16 cellular contexts compared by ENCODE assay signal in the genomic region with DNA sequence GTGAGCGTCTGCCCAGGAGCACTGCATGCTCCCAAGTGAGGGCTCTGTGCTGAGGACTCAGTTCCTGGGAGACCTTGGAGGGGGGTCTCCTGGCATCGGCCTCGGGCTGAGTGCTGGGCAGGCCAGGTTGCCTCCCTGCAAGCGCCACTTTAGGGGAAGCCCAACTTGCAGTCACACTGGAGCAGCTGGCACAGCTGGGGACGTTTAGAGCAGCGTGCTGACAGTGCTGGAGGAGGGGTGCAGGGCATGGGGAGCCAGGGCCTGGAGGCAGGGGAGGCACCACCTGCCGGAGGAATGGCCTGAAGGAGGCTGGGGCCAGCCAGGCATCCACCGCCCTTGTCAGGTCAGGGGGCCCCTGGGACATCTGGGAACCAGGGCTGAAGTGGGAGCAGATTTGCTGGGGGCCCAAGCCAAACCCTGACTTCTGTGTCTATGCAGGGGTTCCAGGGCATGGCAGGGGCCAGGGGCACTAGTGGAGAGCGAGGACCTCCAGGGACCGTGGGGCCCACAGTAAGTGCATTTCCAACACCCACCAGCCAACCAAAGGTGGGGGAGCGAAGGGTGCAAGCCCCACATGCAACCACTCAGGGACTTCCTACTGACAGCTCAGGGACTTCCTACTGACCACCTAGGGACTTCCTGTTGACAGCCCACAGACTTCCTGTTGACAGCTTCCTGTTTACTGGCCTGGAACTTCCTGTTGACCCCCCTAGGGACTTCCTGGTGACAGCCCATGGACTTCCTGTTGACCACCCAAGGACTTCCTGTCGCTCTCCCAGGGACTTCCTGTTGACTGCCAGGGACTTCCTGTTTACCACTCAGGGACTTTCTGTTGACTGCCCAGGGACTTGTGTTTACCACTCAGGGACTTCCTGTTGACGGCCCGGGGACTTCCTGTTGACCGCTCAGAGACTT. TPM values are rescaled to one million over a fixed set of nuclear protein-coding genes. Genes with fewer than 3 reads are reported as not detected.
A peak's percentile ranks its signal among the peaks of the same experiment; 100 is the strongest.
DNase-seq lines count a peak whose midpoint lies in the region; ATAC-seq, FAIRE-seq and TF ChIP-seq lines count a peak whose summit lies in the region.
"Had no signal": no experiment of that assay in that cellular context is flagged by ENCODE, and none has a peak within 500 bp of the region (broad histone marks: within the 10 kb centered on the region; RNA-seq: fewer than 3 reads in every experiment).

No MANE protein-coding gene starts in this region.

- peaks cover under 1 to 1% of the 10 kb centered on the region in 2 donors for H3K36me3 Mint-ChIP-seq in activated T-cell treated with anti-CD3 and anti-CD28 coated beads, Interleukin-2, amount 50 U/mL, for 72 hours (ENCODE audit: insufficient read depth in 2 of 2)
- peaks cover 2% of the 10 kb centered on the region for H3K36me3 Mint-ChIP-seq in glutamatergic neuron (ENCODE audit: unreplicated experiment)
- peaks cover 3% of the 10 kb centered on the region for H3K36me3 Mint-ChIP-seq in stimulated activated memory B cell treated with anti-CD40 and anti-IgM and Interleukin-4, amounts not matched to agents 10 μg/mL and 1 μg/mL and 100 μg/mL, for 72 hours

- ATAC-seq in activated T-cell treated with anti-CD3 and anti-CD28 coated beads, Interleukin-2, amount 50 U/mL, for 72 hours (replicated peaks in 1 of 2) = no peak
- ATAC-seq in stimulated activated memory B cell treated with anti-CD40 and anti-IgM and Interleukin-4, amounts not matched to agents 10 μg/mL and 1 μg/mL and 100 μg/mL, for 72 hours = no peak
- no peak for ATAC-seq in GM21786 (IDR thresholded peaks at IDR 0.05; ENCODE audit: unreplicated experiment)

- no peak for FAIRE-seq in urothelium cell line (lab: Jason Lieb, UNC)
- FAIRE-seq: RCC 7860 had no signal

- in situ Hi-C loops in G401 (cut with HindIII; ENCODE audit: low sequenced_read_pairs) = no loop called here

- H3K27ac Mint-ChIP-seq in activated T-cell treated with anti-CD3 and anti-CD28 coated beads, Interleukin-2, amount 50 U/mL, for 72 hours = peak overlapping the region; percentile 3
- no peak overlapping the region for H3K27ac Mint-ChIP-seq in glutamatergic neuron (ENCODE audit: unreplicated experiment)
- H3K27ac Mint-ChIP-seq in stimulated activated memory B cell treated with anti-CD40 and anti-IgM and Interleukin-4, amounts not matched to agents 10 μg/mL and 1 μg/mL and 100 μg/mL, for 72 hours = peak overlapping the region; percentile 46
- H3K27ac Mint-ChIP-seq: HFFc6 had no signal

- peaks cover under 1 to 1% of the 10 kb centered on the region in 2 donors for H3K9me3 Mint-ChIP-seq in activated T-cell treated with anti-CD3 and anti-CD28 coated beads, Interleukin-2, amount 50 U/mL, for 72 hours
- H3K9me3 Mint-ChIP-seq in glutamatergic neuron (ENCODE audit: unreplicated experiment) = peaks cover 6% of the 10 kb centered on the region
- peaks cover 3% of the 10 kb centered on the region for H3K9me3 Mint-ChIP-seq in stimulated activated memory B cell treated with anti-CD40 and anti-IgM and Interleukin-4, amounts not matched to agents 10 μg/mL and 1 μg/mL and 100 μg/mL, for 72 hours

- no peak for TF ChIP-seq CTCF in glutamatergic neuron (IDR thresholded peaks at IDR 0.05; ENCODE audit: partially characterized antibody, unreplicated experiment)

- no peak overlapping the region for H3K4me3 Mint-ChIP-seq in activated T-cell treated with anti-CD3 and anti-CD28 coated beads, Interleukin-2, amount 50 U/mL, for 72 hours
- H3K4me3 Mint-ChIP-seq in glutamatergic neuron (ENCODE audit: unreplicated experiment) = no peak overlapping the region
- H3K4me3 Mint-ChIP-seq in stimulated activated memory B cell treated with anti-CD40 and anti-IgM and Interleukin-4, amounts not matched to agents 10 μg/mL and 1 μg/mL and 100 μg/mL, for 72 hours = no peak overlapping the region
- H3K4me3 Mint-ChIP-seq: HFFc6 had no signal

- no peaks in the 10 kb centered on the region for H3K27me3 Mint-ChIP-seq in activated T-cell treated with anti-CD3 and anti-CD28 coated beads, Interleukin-2, amount 50 U/mL, for 72 hours (ENCODE audit: low read depth)
- H3K27me3 Mint-ChIP-seq in glutamatergic neuron (ENCODE audit: unreplicated experiment) = peaks cover 3% of the 10 kb centered on the region
- peaks cover 21% of the 10 kb centered on the region for H3K27me3 Mint-ChIP-seq in stimulated activated memory B cell treated with anti-CD40 and anti-IgM and Interleukin-4, amounts not matched to agents 10 μg/mL and 1 μg/mL and 100 μg/mL, for 72 hours

- no peaks in the 10 kb centered on the region for H3K4me1 Mint-ChIP-seq in activated T-cell treated with anti-CD3 and anti-CD28 coated beads, Interleukin-2, amount 50 U/mL, for 72 hours (ENCODE audit: low read depth)
- peaks cover 8% of the 10 kb centered on the region for H3K4me1 Mint-ChIP-seq in glutamatergic neuron (ENCODE audit: low read depth, unreplicated experiment)
- H3K4me1 Mint-ChIP-seq in stimulated activated memory B cell treated with anti-CD40 and anti-IgM and Interleukin-4, amounts not matched to agents 10 μg/mL and 1 μg/mL and 100 μg/mL, for 72 hours = no peaks in the 10 kb centered on the region

- DNase-seq in activated T-cell treated with anti-CD3 and anti-CD28 coated beads, Interleukin-2, amount 50 U/mL, for 72 hours = no peak
- no peak for DNase-seq in activated T-cell treated with anti-CD3 and anti-CD28 coated beads, Interleukin-2, amount 50 U/mL, for 1 hour
- DNase-seq in RKO (ENCODE audit: low spot score) (peak; percentile 24), glutamatergic neuron (peak; percentile 9), G401 (ENCODE audit: low spot score) (no peak), urothelium cell line (ENCODE audit: low spot score) (no peak)
- DNase-seq: ACHN, brain microvascular endothelial cell, DMS79, HFFc6, NCI-H1105 treated with DMSO at 0.1 percent for 48 hours, NCI-H446 treated with DMSO at 0.1 percent for 48 hours had no signal

RNA-seq across cellular contexts. Expression of a gene that starts 33.6 kb away (rescaled TPM):
- total RNA-seq in activated T-cell treated with anti-CD3 and anti-CD28 coated beads, Interleukin-2, amount 50 U/mL, for 72 hours = under 1 TPM; 0.50 to 0.58 TPM
- total RNA-seq in glutamatergic neuron (ENCODE audit: unreplicated experiment) = 2.1 TPM
- not detected in 2 replicates for total RNA-seq in G401 (2014; rRNA removed; shearing (Covaris generic))
- total RNA-seq: vagina had no signal

RNA-seq across cellular contexts. Expression of a gene that starts 34.6 kb away (rescaled TPM):
- total RNA-seq in activated T-cell treated with anti-CD3 and anti-CD28 coated beads, Interleukin-2, amount 50 U/mL, for 72 hours = not detected
- 165 TPM for total RNA-seq in glutamatergic neuron (ENCODE audit: unreplicated experiment)
- 0.37 and 1.4 TPM in 2 replicates for total RNA-seq in G401 (2014; rRNA removed; shearing (Covaris generic))
- total RNA-seq: HFFc6 had no signal

RNA-seq across cellular contexts. Expression of a gene that starts 54.0 kb away (rescaled TPM):
- 10 to 100 TPM; 75.8 to 76.6 TPM for total RNA-seq in activated T-cell treated with anti-CD3 and anti-CD28 coated beads, Interleukin-2, amount 50 U/mL, for 72 hours
- total RNA-seq in glutamatergic neuron (ENCODE audit: unreplicated experiment) = 93.6 TPM
- 69.8 and 86.8 TPM in 2 replicates for total RNA-seq in G401 (2014; rRNA removed; shearing (Covaris generic))

Comparison
In these comparisons a context has a peak if more than half of its experiments do, and no peak if none do; other contexts are left out.
1. DNase-seq: peak in RKO (single experiment) and glutamatergic neuron (single experiment); none in activated T-cell treated with anti-CD3 and anti-CD28 coated beads, Interleukin-2, amount 50 U/mL, for 72 hours (0 of 2), activated T-cell treated with anti-CD3 and anti-CD28 coated beads, Interleukin-2, amount 50 U/mL, for 1 hour (single experiment), G401 (single experiment) and urothelium cell line (single experiment).
2. RNA of a gene that starts 34.6 kb away (total RNA-seq): 165 TPM in glutamatergic neuron (single experiment); 0.37 to 1.4 TPM in G401 and not detected in activated T-cell treated with anti-CD3 and anti-CD28 coated beads, Interleukin-2, amount 50 U/mL, for 72 hours; every median in the first group is over 10 times any median in the second.